Comparison of ENCODE assay signal across 9 cellular contexts in genomic region chr10:86439544-86439943, GRCh38.
DNase-seq lines count a peak whose midpoint lies in the region; ATAC-seq and TF ChIP-seq lines count a peak whose summit lies in the region.
"Had no signal": no experiment of that assay in that cellular context is flagged by ENCODE, and none has a peak within 500 bp of the region (broad histone marks: within the 10 kb centered on the region; RNA-seq: fewer than 3 reads in every experiment).

No MANE protein-coding gene starts in this region.

- no peak for ATAC-seq in activated CD8-positive, alpha-beta memory T cell treated with anti-CD3 and anti-CD28 coated beads, Interleukin-2, amount 10 ng/mL, durations not matched to agents 7 days and 5 days
- no peak for ATAC-seq in HG03521 (IDR thresholded peaks at IDR 0.05; ENCODE audit: unreplicated experiment)
- ATAC-seq in HG02970 (IDR thresholded peaks at IDR 0.05; ENCODE audit: low FRiP score, unreplicated experiment): no peak
- ATAC-seq in HG02938 (IDR thresholded peaks at IDR 0.05; ENCODE audit: unreplicated experiment): no peak

- no peak overlapping the region for H3K4me3 ChIP-seq in tibial artery
- H3K4me3 ChIP-seq: PC-9 had no signal

- no peak for DNase-seq in activated CD8-positive, alpha-beta memory T cell treated with anti-CD3 and anti-CD28 coated beads, Interleukin-2, amount 10 ng/mL, durations not matched to agents 7 days and 5 days
- no peak for DNase-seq in activated CD8-positive, alpha-beta memory T cell treated with anti-CD3 and anti-CD28 coated beads for 24 hours
- no peak for DNase-seq in activated naive CD8-positive, alpha-beta T cell treated with anti-CD3 and anti-CD28 coated beads for 36 hours
- DNase-seq in iris pigment epithelial cell (ENCODE audit: low read depth) (peak; percentile 99), tibial artery (peak; percentile 89 to 94)

- H3K36me3 ChIP-seq in tibial artery: peaks cover 46 to 78% (median 66%) of the 10 kb centered on the region in 3 donors

- peak overlapping the region; percentile 53 for H3K27ac Mint-ChIP-seq in activated CD8-positive, alpha-beta memory T cell treated with anti-CD3 and anti-CD28 coated beads, Interleukin-2, amount 10 ng/mL, durations not matched to agents 7 days and 5 days
- peak overlapping the region; percentile 70 for H3K27ac Mint-ChIP-seq in activated naive CD8-positive, alpha-beta T cell treated with anti-CD3 and anti-CD28 coated beads for 36 hours

- intact Hi-C loops in tibial artery (cut with DNase I; ENCODE audit: low total_unique reads): no loop called here

- H3K36me3 Mint-ChIP-seq in activated CD8-positive, alpha-beta memory T cell treated with anti-CD3 and anti-CD28 coated beads, Interleukin-2, amount 10 ng/mL, durations not matched to agents 7 days and 5 days: peaks cover 59% of the 10 kb centered on the region
- peaks cover 36% of the 10 kb centered on the region for H3K36me3 Mint-ChIP-seq in activated naive CD8-positive, alpha-beta T cell treated with anti-CD3 and anti-CD28 coated beads for 36 hours

- H3K4me1 Mint-ChIP-seq in activated CD8-positive, alpha-beta memory T cell treated with anti-CD3 and anti-CD28 coated beads, Interleukin-2, amount 10 ng/mL, durations not matched to agents 7 days and 5 days: peaks cover 31% of the 10 kb centered on the region
- peaks cover 26% of the 10 kb centered on the region for H3K4me1 Mint-ChIP-seq in activated naive CD8-positive, alpha-beta T cell treated with anti-CD3 and anti-CD28 coated beads for 36 hours

- H3K27ac ChIP-seq in tibial artery: no peak overlapping the region
- H3K27ac ChIP-seq: PC-9 had no signal

- H3K4me3 Mint-ChIP-seq in activated CD8-positive, alpha-beta memory T cell treated with anti-CD3 and anti-CD28 coated beads, Interleukin-2, amount 10 ng/mL, durations not matched to agents 7 days and 5 days: no peak overlapping the region
- no peak overlapping the region for H3K4me3 Mint-ChIP-seq in activated naive CD8-positive, alpha-beta T cell treated with anti-CD3 and anti-CD28 coated beads for 36 hours

- no peaks in the 10 kb centered on the region for H3K27me3 Mint-ChIP-seq in activated CD8-positive, alpha-beta memory T cell treated with anti-CD3 and anti-CD28 coated beads, Interleukin-2, amount 10 ng/mL, durations not matched to agents 7 days and 5 days
- H3K27me3 Mint-ChIP-seq in activated naive CD8-positive, alpha-beta T cell treated with anti-CD3 and anti-CD28 coated beads for 36 hours: no peaks in the 10 kb centered on the region

- TF ChIP-seq CTCF in tibial artery (IDR thresholded peaks at IDR 0.05): no peak

- H3K9me3 ChIP-seq in tibial artery: no peaks in the 10 kb centered on the region

- CTCF ChIA-PET in activated CD8-positive, alpha-beta memory T cell treated with anti-CD3 and anti-CD28 coated beads, Interleukin-2, amount 10 ng/mL, durations not matched to agents 7 days and 5 days (lab: Charles Lee): interaction anchor here (0.7 to 1.0 kb wide), 3 partner anchors 9 to 555 kb away, joined by 3 to 4 read pairs (median 3); no protein-coding TSS in a partner anchor

- H3K27me3 ChIP-seq in tibial artery: no peaks in the 10 kb centered on the region

- no peaks in the 10 kb centered on the region for H3K9me3 Mint-ChIP-seq in activated CD8-positive, alpha-beta memory T cell treated with anti-CD3 and anti-CD28 coated beads, Interleukin-2, amount 10 ng/mL, durations not matched to agents 7 days and 5 days (ENCODE audit: low read depth)
- no peaks in the 10 kb centered on the region for H3K9me3 Mint-ChIP-seq in activated naive CD8-positive, alpha-beta T cell treated with anti-CD3 and anti-CD28 coated beads for 36 hours

- H3K4me1 ChIP-seq in tibial artery: peaks cover 0 to 15% (median 0%) of the 10 kb centered on the region in 4 donors

Comparison
In these comparisons a context has a peak if more than half of its experiments do, and no peak if none do; other contexts are left out.
1. DNase-seq: peak in iris pigment epithelial cell (single experiment) and tibial artery (2 of 2); none in activated CD8-positive, alpha-beta memory T cell treated with anti-CD3 and anti-CD28 coated beads, Interleukin-2, amount 10 ng/mL, durations not matched to agents 7 days and 5 days (single experiment), activated CD8-positive, alpha-beta memory T cell treated with anti-CD3 and anti-CD28 coated beads for 24 hours (single experiment) and activated naive CD8-positive, alpha-beta T cell treated with anti-CD3 and anti-CD28 coated beads for 36 hours (single experiment).